In the genomic region with DNA sequence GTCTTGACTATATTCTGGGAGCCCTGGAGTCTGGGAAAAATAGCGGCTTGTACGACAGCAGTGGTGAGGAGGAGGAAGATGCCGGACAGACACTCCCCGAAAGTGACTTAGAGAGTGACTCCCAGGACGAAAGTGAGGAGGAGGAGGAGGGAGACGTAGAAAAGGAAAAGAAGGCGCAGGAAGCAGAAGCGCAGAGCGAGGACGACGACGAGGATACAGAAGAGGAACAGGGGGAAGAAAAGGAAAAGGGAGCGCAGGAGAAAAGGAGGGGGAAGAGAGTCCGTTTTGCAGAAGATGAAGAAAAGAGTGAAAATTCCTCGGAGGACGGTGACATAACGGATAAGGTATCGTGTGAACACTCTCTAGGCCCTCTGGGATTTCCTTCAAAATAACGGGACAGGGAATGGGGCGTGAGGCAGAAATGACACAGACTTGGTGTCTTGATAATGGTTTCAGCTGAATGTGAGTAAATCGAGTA, we compare ENCODE assay signal across 8 cellular contexts. TPM values are rescaled to one million over a fixed set of nuclear protein-coding genes. Genes with fewer than 3 reads are reported as not detected.
A peak's percentile ranks its signal among the peaks of the same experiment; 100 is the strongest.
DNase-seq lines count a peak whose midpoint lies in the region; TF ChIP-seq lines count a peak whose summit lies in the region.

No MANE protein-coding gene starts in this region.

- H3K4me1 ChIP-seq in skeletal muscle tissue (ENCODE audit: control insufficient read depth in 3 of 3, insufficient read depth in 3 of 3, low read length in 3 of 3) = peaks cover 19 to 24% (median 24%) of the 10 kb centered on the region in 3 donors

- peaks cover 0 to under 1% (median 0%) of the 10 kb centered on the region in 3 donors for H3K27me3 ChIP-seq in skeletal muscle tissue (ENCODE audit: control insufficient read depth in 3 of 3, insufficient read depth in 3 of 3, low read length in 3 of 3)

- DNase-seq in NCI-H1092 treated with DMSO at 0.1 percent for 48 hours (lab: John Stamatoyannopoulos, UW) (peak; percentile 23), NCI-H1092 (lab: John Stamatoyannopoulos, UW) (no peak), SK-N-MC (ENCODE audit: low read depth, low spot score) (no peak), foreskin fibroblast (no peak), kidney glomerular epithelial cell (lab: John Stamatoyannopoulos, UW) (no peak), GM13977 (ENCODE audit: low spot score) (no peak), KG1 (lab: John Stamatoyannopoulos, UW) (no peak)

- in situ Hi-C loops in GM13977 (cut with MboI; ENCODE audit: low pct_unique_long_range_greater_than_20kb, low sequenced_read_pairs, unreplicated experiment) = loop anchor here (25.0 kb wide), 1 partner anchor 312 kb away; no protein-coding TSS in a partner anchor

- H3K36me3 ChIP-seq in SK-N-MC (ENCODE audit: insufficient read depth, low read length) = peaks cover 36% of the 10 kb centered on the region
- peaks cover 26 to 35% (median 33%) of the 10 kb centered on the region in 3 donors for H3K36me3 ChIP-seq in skeletal muscle tissue (ENCODE audit: control insufficient read depth in 3 of 3, insufficient read depth in 3 of 3, low read length in 3 of 3)

- no peak overlapping the region for H3K27ac ChIP-seq in SK-N-MC
- H3K27ac ChIP-seq in skeletal muscle tissue (ENCODE audit: low read depth, low read length) = no peak overlapping the region

- H3K9ac ChIP-seq in SK-N-MC (ENCODE audit: insufficient read length) = peak overlapping the region; percentile 92
- peak overlapping the region; percentile 72 to 86 (median 76) for H3K9ac ChIP-seq in skeletal muscle tissue (ENCODE audit: low read depth in 1 of 3, low read length in 3 of 3)

- H3K9me3 ChIP-seq in SK-N-MC (ENCODE audit: low read depth, low read length) (no peaks in the 10 kb centered on the region), skeletal muscle tissue (ENCODE audit: control insufficient read depth in 3 of 3, low read length in 3 of 3) (no peaks in the 10 kb centered on the region)

- TF ChIP-seq CTCF in foreskin fibroblast (IDR thresholded peaks at IDR 0.05; ENCODE audit: low read depth, low read length) = no peak
- TF ChIP-seq CTCF in GM13977 (IDR thresholded peaks at IDR 0.05; ENCODE audit: extremely low read depth, insufficient read depth, missing control alignments) = no peak

- peak overlapping the region; percentile 95 for H3K4me3 ChIP-seq in SK-N-MC
- H3K4me3 ChIP-seq in foreskin fibroblast (ENCODE audit: low read depth in 1 of 2, low read length in 2 of 2) = peak overlapping the region; percentile 84 to 86
- peak overlapping the region; percentile 86 to 93 (median 93) for H3K4me3 ChIP-seq in skeletal muscle tissue (ENCODE audit: low read length in 3 of 3)

RNA-seq across cellular contexts. Expression of gene NOM1, which starts 0.9 kb away (rescaled TPM):
- total RNA-seq in skeletal muscle tissue = 17.2 TPM

RNA-seq across cellular contexts. Expression of gene LMBR1, which starts 57.4 kb away (rescaled TPM):
- total RNA-seq in skeletal muscle tissue = 97.6 TPM
